34 cellular contexts compared by ENCODE assay signal in the genomic region with DNA sequence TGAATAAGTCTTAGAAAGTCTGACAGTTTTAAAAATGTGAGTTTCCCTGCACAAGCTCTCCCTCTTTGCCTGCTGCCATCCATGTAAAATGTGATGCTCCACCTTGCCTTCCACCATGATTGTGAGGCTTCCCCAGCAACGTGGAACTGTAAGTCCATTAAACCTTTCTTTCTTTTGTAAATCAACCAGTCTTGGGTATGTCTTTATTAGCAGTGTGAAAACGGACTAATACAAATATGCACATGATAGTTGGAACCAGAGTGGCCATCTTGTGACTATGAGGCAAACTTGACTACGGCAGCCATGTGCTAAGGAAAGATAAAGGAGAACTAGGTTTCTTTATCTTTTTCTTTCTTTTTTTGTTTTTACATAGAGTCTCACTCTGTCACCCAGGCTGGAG.
"Had no signal": no experiment of that assay in that cellular context is flagged by ENCODE, and none has a peak within 500 bp of the region (broad histone marks: within the 10 kb centered on the region; RNA-seq: fewer than 3 reads in every experiment).

No MANE protein-coding gene starts in this region.

- DNase-seq: Karpas-422, Kasumi-1, MG63, MM.1S, MV-4-11, NCI-H1048, NCI-H1092, NCI-H1092 treated with DMSO at 0.1 percent for 48 hours, NCI-H1105, NCI-H1105 treated with DMSO at 0.1 percent for 48 hours, NCI-H1417, NCI-H1417 treated with DMSO at 0.1 percent for 48 hours, NCI-H1436, NCI-H1436 treated with DMSO at 0.1 percent for 48 hours, NCI-H146, NCI-H1694, NCI-H1694 treated with DMSO at 0.1 percent for 48 hours, NCI-H187, NCI-H187 treated with DMSO at 0.1 percent for 48 hours, NCI-H1930, NCI-H2029 treated with DMSO at 0.1 percent for 48 hours, NCI-H2081, NCI-H2081 treated with DMSO at 0.1 percent for 48 hours, NCI-H2107, NCI-H2171, NCI-H2171 treated with DMSO at 0.1 percent for 48 hours, NCI-H2227 treated with DMSO at 0.1 percent for 48 hours, NCI-H226, NCI-H345, NCI-H446, NCI-H446 treated with DMSO at 0.1 percent for 48 hours, NCI-H510A, NCI-H510A treated with DMSO at 0.1 percent for 48 hours had no signal

- H3K4me3 ChIP-seq: MG63 had no signal

- H3K27ac ChIP-seq: KMS-11 had no signal

- H3K9me3 ChIP-seq: MG63 had no signal

- H3K4me2 ChIP-seq: KMS-11 had no signal

- H3K36me3 ChIP-seq: MG63 had no signal

- H3K9ac ChIP-seq: KMS-11 had no signal
